ENCODE assay signal across 36 cellular contexts in the genomic region with DNA sequence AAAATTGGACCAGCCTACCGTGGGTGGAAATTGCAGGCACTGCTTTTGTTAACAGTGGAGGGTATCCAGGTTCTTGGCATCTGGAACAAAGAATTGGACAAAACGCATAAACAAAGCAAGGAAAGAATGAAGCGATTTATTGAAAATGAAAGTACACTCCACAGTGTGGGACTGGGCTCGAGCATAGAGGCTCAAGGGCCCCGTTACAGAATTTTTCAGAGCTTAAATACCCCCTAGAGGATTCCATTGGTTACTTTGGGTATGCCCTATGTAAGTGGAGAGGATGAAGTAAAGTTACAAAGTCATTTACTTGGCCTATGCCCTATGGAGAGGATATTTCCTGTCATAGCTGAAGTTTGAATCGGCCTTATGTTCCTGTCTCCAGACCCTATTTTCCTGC.
"Had no signal": no experiment of that assay in that cellular context is flagged by ENCODE, and none has a peak within 500 bp of the region (broad histone marks: within the 10 kb centered on the region; RNA-seq: fewer than 3 reads in every experiment).

No MANE protein-coding gene starts in this region.

- H3K27me3 ChIP-seq: ascending aorta, cardiac muscle cell, colonic mucosa had no signal

- H3K4me1 ChIP-seq: ascending aorta, colonic mucosa had no signal

- H3K4me3 ChIP-seq: ascending aorta, cardiac muscle cell, colonic mucosa had no signal

- H3K27me3 Mint-ChIP-seq: activated B cell treated with CpG ODN at 0.5 μM for 24 hours; activated CD4-positive, alpha-beta memory T cell treated with anti-CD3 and anti-CD28 coated beads for 36 hours; activated CD4-positive, alpha-beta T cell treated with anti-CD3 and anti-CD28 coated beads, Interleukin-2, amount 10 ng/mL, durations not matched to agents 24 days and 14 days; activated CD8-positive, alpha-beta T cell treated with anti-CD3 and anti-CD28 coated beads for 36 hours; activated naive CD4-positive, alpha-beta T cell treated with anti-CD3 and anti-CD28 coated beads, Interleukin-2, amount 10 ng/mL, durations not matched to agents 7 days and 5 days; activated naive CD4-positive, alpha-beta T cell treated with anti-CD3 and anti-CD28 coated beads, Interleukin-2, amount 50 U/mL, for 24 hours; activated naive CD8-positive, alpha-beta T cell; activated naive CD8-positive, alpha-beta T cell treated with anti-CD3 and anti-CD28 coated beads, Interleukin-2, amount 10 ng/mL, durations not matched to agents 7 days and 5 days; activated naive CD8-positive, alpha-beta T cell treated with anti-CD3 and anti-CD28 coated beads, Interleukin-2, amount 50 U/mL, for 24 hours; central memory CD8-positive, alpha-beta T cell had no signal

- H3K36me3 ChIP-seq: ascending aorta, cardiac muscle cell, colonic mucosa had no signal

- H3K27ac Mint-ChIP-seq: activated B cell treated with CpG ODN at 0.5 μM for 24 hours; activated CD4-positive, alpha-beta memory T cell treated with anti-CD3 and anti-CD28 coated beads for 36 hours; activated CD4-positive, alpha-beta T cell treated with anti-CD3 and anti-CD28 coated beads, Interleukin-2, amount 10 ng/mL, durations not matched to agents 24 days and 14 days; activated CD8-positive, alpha-beta T cell treated with anti-CD3 and anti-CD28 coated beads for 36 hours; activated naive CD4-positive, alpha-beta T cell treated with anti-CD3 and anti-CD28 coated beads, Interleukin-2, amount 10 ng/mL, durations not matched to agents 7 days and 5 days; activated naive CD4-positive, alpha-beta T cell treated with anti-CD3 and anti-CD28 coated beads, Interleukin-2, amount 50 U/mL, for 24 hours; activated naive CD8-positive, alpha-beta T cell; activated naive CD8-positive, alpha-beta T cell treated with anti-CD3 and anti-CD28 coated beads, Interleukin-2, amount 10 ng/mL, durations not matched to agents 7 days and 5 days; activated naive CD8-positive, alpha-beta T cell treated with anti-CD3 and anti-CD28 coated beads, Interleukin-2, amount 50 U/mL, for 24 hours; activated T-cell treated with anti-CD3 and anti-CD28 coated beads, Interleukin-2, amount 50 U/mL, for 72 hours; activated T-helper 1 cell treated with anti-CD3 and anti-CD28 coated beads, Interleukin-12 subunit alpha, Interleukin-12 subunit beta, Interleukin-2, Interleukin-4 antibody, amounts not matched to agents 30 ng/mL and 10 ng/mL and 1 ng/mL, durations not matched to agents 14 hours and 24 hours and 36 hours; activated T-helper 2 cell treated with anti-CD3 and anti-CD28 coated beads, Interferon-gamma antibody, Interleukin-2, Interleukin-4, amounts not matched to agents 10 μg/mL and 5 μg/mL and 100 μg/mL, durations not matched to agents 14 hours and 24 hours and 36 hours; brain; T-helper 2 cell treated with Interferon-gamma antibody and Interleukin-4, amounts not matched to agents 5 μg/mL and 100 μg/mL, for 36 hours had no signal

- ATAC-seq: activated CD8-positive, alpha-beta T cell treated with anti-CD3 and anti-CD28 coated beads for 36 hours; activated naive CD8-positive, alpha-beta T cell treated with anti-CD3 and anti-CD28 coated beads, Interleukin-2, amount 50 U/mL, for 24 hours; activated T-cell treated with anti-CD3 and anti-CD28 coated beads, Interleukin-2, amount 50 U/mL, for 4 hours; activated T-cell treated with anti-CD3 and anti-CD28 coated beads, Interleukin-2, amount 50 U/mL, for 72 hours had no signal

- H3K9me3 ChIP-seq: ascending aorta, colonic mucosa had no signal

- H3K9me3 Mint-ChIP-seq: activated B cell treated with CpG ODN at 0.5 μM for 24 hours; activated CD4-positive, alpha-beta memory T cell treated with anti-CD3 and anti-CD28 coated beads for 36 hours; activated CD4-positive, alpha-beta T cell treated with anti-CD3 and anti-CD28 coated beads, Interleukin-2, amount 10 ng/mL, durations not matched to agents 24 days and 14 days; activated CD8-positive, alpha-beta T cell treated with anti-CD3 and anti-CD28 coated beads for 36 hours; activated naive CD4-positive, alpha-beta T cell treated with anti-CD3 and anti-CD28 coated beads, Interleukin-2, amount 10 ng/mL, durations not matched to agents 7 days and 5 days; activated naive CD4-positive, alpha-beta T cell treated with anti-CD3 and anti-CD28 coated beads, Interleukin-2, amount 50 U/mL, for 24 hours; activated naive CD8-positive, alpha-beta T cell treated with anti-CD3 and anti-CD28 coated beads, Interleukin-2, amount 10 ng/mL, durations not matched to agents 7 days and 5 days; activated naive CD8-positive, alpha-beta T cell treated with anti-CD3 and anti-CD28 coated beads, Interleukin-2, amount 50 U/mL, for 24 hours; activated T-cell treated with anti-CD3 and anti-CD28 coated beads, Interleukin-2, amount 50 U/mL, for 4 hours; activated T-cell treated with anti-CD3 and anti-CD28 coated beads, Interleukin-2, amount 50 U/mL, for 72 hours; activated T-helper 1 cell treated with anti-CD3 and anti-CD28 coated beads, Interleukin-12 subunit alpha, Interleukin-12 subunit beta, Interleukin-2, Interleukin-4 antibody, amounts not matched to agents 30 ng/mL and 10 ng/mL and 1 ng/mL, durations not matched to agents 14 hours and 24 hours and 36 hours; activated T-helper 2 cell treated with anti-CD3 and anti-CD28 coated beads, Interferon-gamma antibody, Interleukin-2, Interleukin-4, amounts not matched to agents 10 μg/mL and 5 μg/mL and 100 μg/mL, durations not matched to agents 14 hours and 24 hours and 36 hours; brain; central memory CD8-positive, alpha-beta T cell; T-helper 2 cell treated with Interferon-gamma antibody and Interleukin-4, amounts not matched to agents 5 μg/mL and 100 μg/mL, for 36 hours had no signal

- H3K27ac ChIP-seq: ascending aorta, cardiac muscle cell, colonic mucosa, VCaP had no signal

- H3K4me3 Mint-ChIP-seq: activated B cell treated with CpG ODN at 0.5 μM for 24 hours; activated CD4-positive, alpha-beta memory T cell treated with anti-CD3 and anti-CD28 coated beads for 36 hours; activated CD4-positive, alpha-beta T cell treated with anti-CD3 and anti-CD28 coated beads, Interleukin-2, amount 10 ng/mL, durations not matched to agents 24 days and 14 days; activated CD8-positive, alpha-beta T cell treated with anti-CD3 and anti-CD28 coated beads for 36 hours; activated naive CD4-positive, alpha-beta T cell treated with anti-CD3 and anti-CD28 coated beads, Interleukin-2, amount 10 ng/mL, durations not matched to agents 7 days and 5 days; activated naive CD4-positive, alpha-beta T cell treated with anti-CD3 and anti-CD28 coated beads, Interleukin-2, amount 50 U/mL, for 24 hours; activated naive CD8-positive, alpha-beta T cell; activated naive CD8-positive, alpha-beta T cell treated with anti-CD3 and anti-CD28 coated beads, Interleukin-2, amount 10 ng/mL, durations not matched to agents 7 days and 5 days; activated naive CD8-positive, alpha-beta T cell treated with anti-CD3 and anti-CD28 coated beads, Interleukin-2, amount 50 U/mL, for 24 hours; activated T-cell treated with anti-CD3 and anti-CD28 coated beads, Interleukin-2, amount 50 U/mL, for 4 hours; activated T-cell treated with anti-CD3 and anti-CD28 coated beads, Interleukin-2, amount 50 U/mL, for 72 hours; activated T-helper 1 cell treated with anti-CD3 and anti-CD28 coated beads, Interleukin-12 subunit alpha, Interleukin-12 subunit beta, Interleukin-2, Interleukin-4 antibody, amounts not matched to agents 30 ng/mL and 10 ng/mL and 1 ng/mL, durations not matched to agents 14 hours and 24 hours and 36 hours; brain; central memory CD8-positive, alpha-beta T cell; T-helper 2 cell treated with Interferon-gamma antibody and Interleukin-4, amounts not matched to agents 5 μg/mL and 100 μg/mL, for 36 hours had no signal

- H3K36me3 Mint-ChIP-seq: activated CD4-positive, alpha-beta memory T cell treated with anti-CD3 and anti-CD28 coated beads for 36 hours; activated naive CD4-positive, alpha-beta T cell treated with anti-CD3 and anti-CD28 coated beads, Interleukin-2, amount 10 ng/mL, durations not matched to agents 7 days and 5 days; activated naive CD4-positive, alpha-beta T cell treated with anti-CD3 and anti-CD28 coated beads, Interleukin-2, amount 50 U/mL, for 24 hours; activated naive CD8-positive, alpha-beta T cell; activated naive CD8-positive, alpha-beta T cell treated with anti-CD3 and anti-CD28 coated beads, Interleukin-2, amount 10 ng/mL, durations not matched to agents 7 days and 5 days; brain had no signal

- H3K4me1 Mint-ChIP-seq: activated B cell treated with CpG ODN at 0.5 μM for 24 hours; activated CD4-positive, alpha-beta T cell treated with anti-CD3 and anti-CD28 coated beads, Interleukin-2, amount 10 ng/mL, durations not matched to agents 24 days and 14 days; activated naive CD4-positive, alpha-beta T cell treated with anti-CD3 and anti-CD28 coated beads, Interleukin-2, amount 10 ng/mL, durations not matched to agents 7 days and 5 days; activated naive CD4-positive, alpha-beta T cell treated with anti-CD3 and anti-CD28 coated beads, Interleukin-2, amount 50 U/mL, for 24 hours; activated naive CD8-positive, alpha-beta T cell treated with anti-CD3 and anti-CD28 coated beads, Interleukin-2, amount 10 ng/mL, durations not matched to agents 7 days and 5 days; activated naive CD8-positive, alpha-beta T cell treated with anti-CD3 and anti-CD28 coated beads, Interleukin-2, amount 50 U/mL, for 24 hours; central memory CD8-positive, alpha-beta T cell had no signal

- DNase-seq: activated B cell treated with CpG ODN at 0.5 μM for 24 hours; activated CD4-positive, alpha-beta memory T cell treated with anti-CD3 and anti-CD28 coated beads for 36 hours; activated CD4-positive, alpha-beta T cell treated with anti-CD3 and anti-CD28 coated beads for 4 hours; activated CD4-positive, alpha-beta T cell treated with anti-CD3 and anti-CD28 coated beads, Interleukin-2, amount 10 ng/mL, durations not matched to agents 24 days and 14 days; activated CD4-positive, alpha-beta T cell treated with anti-CD3 and anti-CD28 coated beads, Interleukin-2, amount 50 U/mL, for 1 hour; activated CD4-positive, alpha-beta T cell treated with anti-CD3 and anti-CD28 coated beads, Interleukin-2, amount 50 U/mL, for 4 hours; activated CD4-positive, CD25-positive, alpha-beta regulatory T cell treated with anti-CD3 and anti-CD28 coated beads, Interleukin-2, amount 50 U/mL, for 72 hours; activated CD8-positive, alpha-beta memory T cell treated with anti-CD3 and anti-CD28 coated beads, Interleukin-2, amount 50 U/mL, for 4 hours; activated CD8-positive, alpha-beta T cell treated with anti-CD3 and anti-CD28 coated beads for 36 hours; activated effector memory CD4-positive, alpha-beta T cell treated with Interleukin-2 at 50 U/mL for 16 hours; activated gamma-delta T cell; activated naive CD4-positive, alpha-beta T cell treated with anti-CD3 and anti-CD28 coated beads, Interleukin-2, amount 10 ng/mL, durations not matched to agents 7 days and 5 days; activated naive CD4-positive, alpha-beta T cell treated with Interleukin-2 at 50 U/mL for 16 hours; activated naive CD8-positive, alpha-beta T cell treated with anti-CD3 and anti-CD28 coated beads, Interleukin-2, amount 10 ng/mL, durations not matched to agents 7 days and 5 days; activated naive CD8-positive, alpha-beta T cell treated with anti-CD3 and anti-CD28 coated beads, Interleukin-2, amount 50 U/mL, for 24 hours; activated T-cell treated with anti-CD3 and anti-CD28 coated beads for 4 hours; activated T-cell treated with anti-CD3 and anti-CD28 coated beads, Interleukin-2, amount 50 U/mL, for 1 hour; activated T-cell treated with anti-CD3 and anti-CD28 coated beads, Interleukin-2, amount 50 U/mL, for 4 hours; activated T-cell treated with anti-CD3 and anti-CD28 coated beads, Interleukin-2, amount 50 U/mL, for 72 hours; amygdala; anterior cingulate cortex; caudate nucleus; cerebellar nuclear complex; colonic mucosa; T-helper 2 cell; T-helper 9 cell had no signal
